Comparison of ENCODE assay signal across 11 cellular contexts in the genomic region with DNA sequence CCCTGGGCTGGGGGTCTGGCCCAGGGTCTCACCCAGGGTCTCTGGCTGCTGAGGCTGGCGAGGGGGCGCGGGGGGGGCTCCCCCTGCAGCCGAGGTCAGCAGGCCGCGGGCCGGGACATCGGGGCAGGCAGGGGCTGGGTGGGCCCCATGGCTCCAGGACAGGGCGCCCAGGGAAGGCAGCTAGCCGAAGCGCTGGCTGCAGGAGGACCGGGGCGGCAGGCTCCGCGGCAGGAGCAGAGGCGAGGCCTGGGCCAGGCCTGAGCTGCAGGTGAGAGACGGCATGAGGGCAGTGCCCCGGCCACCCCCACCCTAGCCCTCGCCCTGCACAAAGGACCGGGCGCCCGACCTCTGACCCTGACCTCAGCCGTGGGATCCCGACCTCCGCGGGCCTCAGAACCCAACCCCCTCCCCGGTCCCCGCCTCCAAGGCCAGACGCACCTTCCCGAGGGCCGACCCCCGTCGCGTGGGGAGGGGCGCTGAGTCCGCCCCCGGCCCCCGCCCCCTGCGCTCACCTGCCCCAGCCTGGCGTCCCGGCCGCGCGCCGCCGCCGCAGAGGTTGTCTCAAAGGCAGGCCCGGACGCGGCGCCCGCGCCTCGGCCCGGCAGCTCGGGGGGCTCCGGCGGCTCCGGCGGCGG. TPM values are rescaled to one million over a fixed set of nuclear protein-coding genes. Genes with fewer than 3 reads are reported as not detected.
A peak's percentile ranks its signal among the peaks of the same experiment; 100 is the strongest.
DNase-seq lines count a peak whose midpoint lies in the region; ATAC-seq and TF ChIP-seq lines count a peak whose summit lies in the region.
"Had no signal": no experiment of that assay in that cellular context is flagged by ENCODE, and none has a peak within 500 bp of the region (broad histone marks: within the 10 kb centered on the region; RNA-seq: fewer than 3 reads in every experiment).

No MANE protein-coding gene starts in this region.

- no peaks in the 10 kb centered on the region for H3K9me3 Mint-ChIP-seq in activated T-helper 1 cell treated with anti-CD3 and anti-CD28 coated beads, Interleukin-12 subunit alpha, Interleukin-12 subunit beta, Interleukin-2, Interleukin-4 antibody, amounts not matched to agents 30 ng/mL and 10 ng/mL and 1 ng/mL, durations not matched to agents 14 hours and 24 hours and 36 hours
- no peaks in the 10 kb centered on the region for H3K9me3 Mint-ChIP-seq in naive thymus-derived CD4-positive, alpha-beta T cell
- H3K9me3 Mint-ChIP-seq: activated T-cell treated with anti-CD3 and anti-CD28 coated beads, Interleukin-2, amount 50 U/mL, for 72 hours had no signal

- POLR2A ChIA-PET in naive thymus-derived CD4-positive, alpha-beta T cell (lab: Charles Lee) = interaction anchor here (0.9 to 4.9 kb wide), 4 partner anchors 16 to 135 kb away, joined by 3 to 42 read pairs (median 10); partner anchors contain the start of genes MAN1B1, NDOR1, TMEM203 and TUBB4B

- H3K9ac ChIP-seq in OCI-LY3 (ENCODE audit: low read length) = peak overlapping the region; percentile 62
- H3K9ac ChIP-seq in skeletal muscle satellite cell (ENCODE audit: low read depth, low read length) = no peak overlapping the region

- no peaks in the 10 kb centered on the region for H3K79me2 ChIP-seq in OCI-LY3 (ENCODE audit: low read length)

- no peak for TF ChIP-seq CTCF in OCI-LY3 (IDR thresholded peaks at IDR 0.05; ENCODE audit: low read depth, low read length)
- no peak for TF ChIP-seq CTCF in foreskin fibroblast (IDR thresholded peaks at IDR 0.05; ENCODE audit: low read depth, low read length)

- peak overlapping the region; percentile 74 for H3K4me2 ChIP-seq in OCI-LY3 (ENCODE audit: low read length)
- H3K4me2 ChIP-seq in skeletal muscle satellite cell (ENCODE audit: low read length) = peak overlapping the region; percentile 89

- DNase-seq in NCI-H345 (lab: John Stamatoyannopoulos, UW) = peak; percentile 49
- no peak for DNase-seq in NCI-H345 treated with DMSO at 0.1 percent for 48 hours (lab: John Stamatoyannopoulos, UW; ENCODE audit: unreplicated experiment)
- DNase-seq in foreskin fibroblast = no peak
- no peak for DNase-seq in HUDEP-2 (lab: John Stamatoyannopoulos, UW; ENCODE audit: unreplicated experiment in 76 of 76)
- no peak for DNase-seq in activated T-helper 1 cell treated with anti-CD3 and anti-CD28 coated beads, Interleukin-12 subunit alpha, Interleukin-12 subunit beta, Interleukin-2, Interleukin-4 antibody, amounts not matched to agents 30 ng/mL and 10 ng/mL and 1 ng/mL, durations not matched to agents 14 hours and 24 hours and 36 hours (ENCODE audit: low spot score)
- DNase-seq in naive thymus-derived CD4-positive, alpha-beta T cell = no peak
- DNase-seq: AML-193, SHP77 treated with DMSO at 0.1 percent for 48 hours had no signal

- H3K4me3 ChIP-seq in OCI-LY3 (ENCODE audit: low read length) (peak overlapping the region; percentile 84), foreskin fibroblast (ENCODE audit: low read depth in 1 of 2, low read length in 2 of 2) (peak overlapping the region; percentile 27 to 41), skeletal muscle satellite cell (ENCODE audit: low read length) (peak overlapping the region; percentile 59)
- no peak overlapping the region for H3K4me3 ChIP-seq in naive thymus-derived CD4-positive, alpha-beta T cell (ENCODE audit: low read length)

- H4K20me1 ChIP-seq in OCI-LY3 (ENCODE audit: insufficient read depth, low read length) = no peaks in the 10 kb centered on the region

- H3K27ac ChIP-seq in OCI-LY3 (ENCODE audit: low read length) = no peak overlapping the region
- H3K27ac ChIP-seq in naive thymus-derived CD4-positive, alpha-beta T cell (ENCODE audit: low read depth, low read length) = no peak overlapping the region

- no peak overlapping the region for H2AFZ ChIP-seq in OCI-LY3 (ENCODE audit: low read depth, low read length)

- no peaks in the 10 kb centered on the region for H3K9me3 ChIP-seq in OCI-LY3 (ENCODE audit: insufficient read depth, low read length)
- no peaks in the 10 kb centered on the region for H3K9me3 ChIP-seq in skeletal muscle satellite cell (replicated peaks; ENCODE audit: low read length)
- H3K9me3 ChIP-seq in naive thymus-derived CD4-positive, alpha-beta T cell (ENCODE audit: control insufficient read depth in 2 of 3, low read length in 3 of 3) = no peaks in the 10 kb centered on the region

- no peaks in the 10 kb centered on the region for H3K36me3 Mint-ChIP-seq in activated T-helper 1 cell treated with anti-CD3 and anti-CD28 coated beads, Interleukin-12 subunit alpha, Interleukin-12 subunit beta, Interleukin-2, Interleukin-4 antibody, amounts not matched to agents 30 ng/mL and 10 ng/mL and 1 ng/mL, durations not matched to agents 14 hours and 24 hours and 36 hours (ENCODE audit: low read depth)
- H3K36me3 Mint-ChIP-seq in naive thymus-derived CD4-positive, alpha-beta T cell = no peaks in the 10 kb centered on the region

- H3K27me3 ChIP-seq in OCI-LY3 (ENCODE audit: low read depth, low read length) (no peaks in the 10 kb centered on the region), skeletal muscle satellite cell (ENCODE audit: control insufficient read depth, insufficient read depth, low read length) (no peaks in the 10 kb centered on the region)
- H3K27me3 ChIP-seq in naive thymus-derived CD4-positive, alpha-beta T cell (ENCODE audit: control insufficient read depth in 2 of 2, insufficient read depth in 2 of 2, low read length in 2 of 2) = no peaks in the 10 kb centered on the region

- no peak for ATAC-seq in naive thymus-derived CD4-positive, alpha-beta T cell
- ATAC-seq: activated T-cell treated with anti-CD3 and anti-CD28 coated beads, Interleukin-2, amount 50 U/mL, for 72 hours had no signal

- intact Hi-C loops in activated T-helper 1 cell treated with anti-CD3 and anti-CD28 coated beads, Interleukin-12 subunit alpha, Interleukin-12 subunit beta, Interleukin-2, Interleukin-4 antibody, amounts not matched to agents 30 ng/mL and 10 ng/mL and 1 ng/mL, durations not matched to agents 14 hours and 24 hours and 36 hours (cut with micrococcal nuclease) = loop anchor here (2.0 to 5.0 kb wide), 4 partner anchors 65 to 683 kb away; partner anchors contain the start of genes ABCA2 and PHPT1
- intact Hi-C loops in naive thymus-derived CD4-positive, alpha-beta T cell (cut with micrococcal nuclease) = loop anchor here in 1 of 2 donors (5.0 to 10.0 kb wide), 2 partner anchors 277 to 674 kb away; partner anchors contain the start of genes C8G, FBXW5 and NOTCH1

- H3K27ac Mint-ChIP-seq in activated T-helper 1 cell treated with anti-CD3 and anti-CD28 coated beads, Interleukin-12 subunit alpha, Interleukin-12 subunit beta, Interleukin-2, Interleukin-4 antibody, amounts not matched to agents 30 ng/mL and 10 ng/mL and 1 ng/mL, durations not matched to agents 14 hours and 24 hours and 36 hours = no peak overlapping the region
- H3K27ac Mint-ChIP-seq in naive thymus-derived CD4-positive, alpha-beta T cell = no peak overlapping the region
- H3K27ac Mint-ChIP-seq: activated T-cell treated with anti-CD3 and anti-CD28 coated beads, Interleukin-2, amount 50 U/mL, for 72 hours had no signal

- CTCF ChIA-PET in naive thymus-derived CD4-positive, alpha-beta T cell (lab: Charles Lee) = interaction anchor here (1.2 kb wide), 1 partner anchor 21 kb away, joined by 3 read pairs; the partner anchor contains the start of gene TPRN

- H3K4me1 ChIP-seq in OCI-LY3 (ENCODE audit: low read length) = peaks cover 10% of the 10 kb centered on the region; the same call in 1 of the 2 replicates
- peaks cover 56% of the 10 kb centered on the region for H3K4me1 ChIP-seq in skeletal muscle satellite cell (ENCODE audit: control insufficient read depth, insufficient read depth, low read length)
- H3K4me1 ChIP-seq in naive thymus-derived CD4-positive, alpha-beta T cell (ENCODE audit: control insufficient read depth in 2 of 2, insufficient read depth in 2 of 2, low read length in 2 of 2) = peaks cover 5% of the 10 kb centered on the region in 2 donors

- H3K36me3 ChIP-seq in OCI-LY3 (replicated peaks; ENCODE audit: low read depth, low read length) (no peaks in the 10 kb centered on the region), skeletal muscle satellite cell (ENCODE audit: insufficient read depth, low read length) (no peaks in the 10 kb centered on the region)
- peaks cover 0 to under 1% (median 0%) of the 10 kb centered on the region in 3 experiments for H3K36me3 ChIP-seq in naive thymus-derived CD4-positive, alpha-beta T cell (ENCODE audit: control insufficient read depth in 2 of 3, insufficient read depth in 3 of 3, low read length in 3 of 3)

- no peaks in the 10 kb centered on the region for H3K27me3 Mint-ChIP-seq in activated T-helper 1 cell treated with anti-CD3 and anti-CD28 coated beads, Interleukin-12 subunit alpha, Interleukin-12 subunit beta, Interleukin-2, Interleukin-4 antibody, amounts not matched to agents 30 ng/mL and 10 ng/mL and 1 ng/mL, durations not matched to agents 14 hours and 24 hours and 36 hours (ENCODE audit: insufficient read depth)
- H3K27me3 Mint-ChIP-seq in naive thymus-derived CD4-positive, alpha-beta T cell = no peaks in the 10 kb centered on the region

- H3K4me3 Mint-ChIP-seq in activated T-helper 1 cell treated with anti-CD3 and anti-CD28 coated beads, Interleukin-12 subunit alpha, Interleukin-12 subunit beta, Interleukin-2, Interleukin-4 antibody, amounts not matched to agents 30 ng/mL and 10 ng/mL and 1 ng/mL, durations not matched to agents 14 hours and 24 hours and 36 hours = no peak overlapping the region
- peak overlapping the region in 2 of 10 donors; percentile 23 to 41 for H3K4me3 Mint-ChIP-seq in naive thymus-derived CD4-positive, alpha-beta T cell

- H3K4me1 Mint-ChIP-seq in activated T-helper 1 cell treated with anti-CD3 and anti-CD28 coated beads, Interleukin-12 subunit alpha, Interleukin-12 subunit beta, Interleukin-2, Interleukin-4 antibody, amounts not matched to agents 30 ng/mL and 10 ng/mL and 1 ng/mL, durations not matched to agents 14 hours and 24 hours and 36 hours (ENCODE audit: low read depth) = no peaks in the 10 kb centered on the region
- H3K4me1 Mint-ChIP-seq in naive thymus-derived CD4-positive, alpha-beta T cell = peaks cover 0 to 11% (median 3%) of the 10 kb centered on the region in 7 donors

RNA-seq across cellular contexts. Expression of gene RNF208, which starts 0.4 kb away (rescaled TPM):
- under 0.01 and 0.22 TPM in 2 replicates for total RNA-seq in skeletal muscle satellite cell (2012; rRNA removed)
- total RNA-seq in activated T-helper 1 cell treated with anti-CD3 and anti-CD28 coated beads, Interleukin-12 subunit alpha, Interleukin-12 subunit beta, Interleukin-2, Interleukin-4 antibody, amounts not matched to agents 30 ng/mL and 10 ng/mL and 1 ng/mL, durations not matched to agents 14 hours and 24 hours and 36 hours = 9.3 and 11.0 TPM in 2 replicates
- 1 to 10 TPM in 4 of 5 experiments, under 1 TPM in 1; 0.85 to 4.3 (median 1.2) TPM for total RNA-seq in naive thymus-derived CD4-positive, alpha-beta T cell
- polyA plus RNA-seq in naive thymus-derived CD4-positive, alpha-beta T cell = not detected

RNA-seq across cellular contexts. Expression of gene CYSRT1, which starts 3.4 kb away (rescaled TPM):
- total RNA-seq in skeletal muscle satellite cell (2012; rRNA removed) = 0.22 and 1.0 TPM in 2 replicates
- total RNA-seq in activated T-helper 1 cell treated with anti-CD3 and anti-CD28 coated beads, Interleukin-12 subunit alpha, Interleukin-12 subunit beta, Interleukin-2, Interleukin-4 antibody, amounts not matched to agents 30 ng/mL and 10 ng/mL and 1 ng/mL, durations not matched to agents 14 hours and 24 hours and 36 hours = 0.49 and 0.60 TPM in 2 replicates
- under 1 TPM in 3 of 5 experiments, not detected in 2; 0.45 to 0.63 (median 0.46) TPM for total RNA-seq in naive thymus-derived CD4-positive, alpha-beta T cell
- under 1 TPM in 1 of 2 donors, not detected in 1; 0.52 TPM for polyA plus RNA-seq in naive thymus-derived CD4-positive, alpha-beta T cell

RNA-seq across cellular contexts. Expression of gene RNF224, which starts 5.7 kb away (rescaled TPM):
- not detected in 2 replicates for total RNA-seq in skeletal muscle satellite cell (2012; rRNA removed)
- total RNA-seq in activated T-helper 1 cell treated with anti-CD3 and anti-CD28 coated beads, Interleukin-12 subunit alpha, Interleukin-12 subunit beta, Interleukin-2, Interleukin-4 antibody, amounts not matched to agents 30 ng/mL and 10 ng/mL and 1 ng/mL, durations not matched to agents 14 hours and 24 hours and 36 hours = 0.29 TPM in 1 of 2 replicates, not detected in the other
- under 1 TPM in 1 of 5 experiments, not detected in 4; 0.12 TPM for total RNA-seq in naive thymus-derived CD4-positive, alpha-beta T cell
- polyA plus RNA-seq in naive thymus-derived CD4-positive, alpha-beta T cell = not detected

RNA-seq across cellular contexts. Expression of gene SLC34A3, which starts 9.1 kb away (rescaled TPM):
- total RNA-seq in skeletal muscle satellite cell (2012; rRNA removed) = not detected in 2 replicates
- not detected in 2 replicates for total RNA-seq in activated T-helper 1 cell treated with anti-CD3 and anti-CD28 coated beads, Interleukin-12 subunit alpha, Interleukin-12 subunit beta, Interleukin-2, Interleukin-4 antibody, amounts not matched to agents 30 ng/mL and 10 ng/mL and 1 ng/mL, durations not matched to agents 14 hours and 24 hours and 36 hours
- total RNA-seq in naive thymus-derived CD4-positive, alpha-beta T cell = under 1 TPM in 2 of 5 experiments, not detected in 3; 0.16 TPM
- not detected for polyA plus RNA-seq in naive thymus-derived CD4-positive, alpha-beta T cell

RNA-seq across cellular contexts. Expression of gene NDOR1, which starts 16.1 kb away (rescaled TPM):
- 6.8 and 7.4 TPM in 2 replicates for total RNA-seq in skeletal muscle satellite cell (2012; rRNA removed)
- total RNA-seq in activated T-helper 1 cell treated with anti-CD3 and anti-CD28 coated beads, Interleukin-12 subunit alpha, Interleukin-12 subunit beta, Interleukin-2, Interleukin-4 antibody, amounts not matched to agents 30 ng/mL and 10 ng/mL and 1 ng/mL, durations not matched to agents 14 hours and 24 hours and 36 hours = 42.4 and 48.9 TPM in 2 replicates
- total RNA-seq in naive thymus-derived CD4-positive, alpha-beta T cell = 10 to 100 TPM; 32.2 to 42.0 (median 34.0) TPM
- 10 to 100 TPM in 1 of 2 donors, 1 to 10 TPM in 1; 4.5 to 10.3 TPM for polyA plus RNA-seq in naive thymus-derived CD4-positive, alpha-beta T cell
